1 cellular context compared by ENCODE assay signal in the genomic region with DNA sequence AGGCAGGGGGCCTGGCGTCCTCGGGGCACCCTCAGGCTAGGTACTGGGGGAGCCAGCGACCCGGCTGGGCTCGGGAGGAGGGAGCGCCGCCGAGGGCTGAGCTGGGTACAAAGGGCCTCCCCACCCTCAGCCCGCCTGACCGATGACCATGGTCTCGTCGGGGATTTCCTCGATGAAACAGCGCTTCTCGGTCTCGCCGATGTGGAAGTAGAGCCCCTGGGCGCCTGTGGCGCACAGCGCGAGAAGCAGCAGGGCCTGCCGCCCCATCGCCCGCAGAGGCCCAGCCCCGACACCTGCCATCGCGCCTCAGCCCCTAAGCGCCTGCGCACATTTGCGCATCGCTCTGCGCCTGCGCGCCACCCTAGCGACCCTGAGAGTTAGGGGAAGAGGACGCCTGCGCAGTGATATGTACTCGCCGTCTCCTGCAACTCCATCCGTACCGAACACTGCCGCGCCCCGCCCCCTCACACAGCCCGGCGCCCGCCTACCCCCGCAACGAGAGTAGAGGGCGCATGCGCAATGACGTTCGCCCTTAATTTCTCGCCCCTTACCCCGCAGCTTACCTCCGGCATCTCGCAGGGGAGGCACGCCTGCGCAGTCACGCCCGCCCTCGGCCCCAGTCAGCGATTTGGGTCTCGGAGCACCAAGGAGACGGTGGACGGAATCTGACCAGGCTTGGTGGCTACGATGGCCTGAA.
TF ChIP-seq lines count a peak whose summit lies in the region.

A gene (minus strand): TSS at position 325 of the 697 bp plus-strand sequence. CDS start 25 bp downstream, at position 300.

TF ChIP-seq in HepG2, 621 proteins besides CTCF, POLR2A, EP300 and RAD21 (continued from another document and continues in another):
- TF ChIP-seq, protein P1, sequence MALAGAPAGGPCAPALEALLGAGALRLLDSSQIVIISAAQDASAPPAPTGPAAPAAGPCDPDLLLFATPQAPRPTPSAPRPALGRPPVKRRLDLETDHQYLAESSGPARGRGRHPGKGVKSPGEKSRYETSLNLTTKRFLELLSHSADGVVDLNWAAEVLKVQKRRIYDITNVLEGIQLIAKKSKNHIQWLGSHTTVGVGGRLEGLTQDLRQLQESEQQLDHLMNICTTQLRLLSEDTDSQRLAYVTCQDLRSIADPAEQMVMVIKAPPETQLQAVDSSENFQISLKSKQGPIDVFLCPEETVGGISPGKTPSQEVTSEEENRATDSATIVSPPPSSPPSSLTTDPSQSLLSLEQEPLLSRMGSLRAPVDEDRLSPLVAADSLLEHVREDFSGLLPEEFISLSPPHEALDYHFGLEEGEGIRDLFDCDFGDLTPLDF (CRISPR knock-in tag; IDR thresholded peaks at IDR 0.05): peak; percentile 51; the same call in 1 of the 2 replicates
- TF ChIP-seq SP4 (CRISPR knock-in tag; IDR thresholded peaks at IDR 0.05) (0 out of 2 replicates have a peak, but pooled peaks have one; percentile 34), ZNF232 (CRISPR knock-in tag; IDR thresholded peaks at IDR 0.05; ENCODE audit: borderline replicate concordance) (peak; percentile 40; the same call in 1 of the 2 replicates), TARDBP (CRISPR knock-in tag; IDR thresholded peaks at IDR 0.05) (peak; percentile 63; the same call in 1 of the 2 replicates), ONECUT2 (CRISPR knock-in tag; IDR thresholded peaks at IDR 0.05) (no peak), ZFP1 (CRISPR knock-in tag; IDR thresholded peaks at IDR 0.05) (0 out of 2 replicates have a peak, but pooled peaks have one; percentile 23), XRCC5 (optimal IDR thresholded peaks at IDR 0.05; ENCODE audit: low read length) (peak; percentile 47), BORCS8-MEF2B (CRISPR knock-in tag; IDR thresholded peaks at IDR 0.05) (peak; percentile 30; the same call in 1 of the 2 replicates), ZNF331 (CRISPR knock-in tag; IDR thresholded peaks at IDR 0.05) (peak; percentile 20; the same call in 1 of the 2 replicates), ZNF772 (CRISPR knock-in tag; IDR thresholded peaks at IDR 0.05) (peak; percentile 73; the same call in 1 of the 2 replicates), ZNF3 (CRISPR knock-in tag; IDR thresholded peaks at IDR 0.05) (no peak), ZNF556 (CRISPR knock-in tag; IDR thresholded peaks at IDR 0.05; ENCODE audit: borderline replicate concordance) (no peak; the same call in 1 of the 2 replicates), FOXO1 (CRISPR knock-in tag; IDR thresholded peaks at IDR 0.05) (0 out of 2 replicates have a peak, but pooled peaks have one; percentile 16), ZNF367 (CRISPR knock-in tag; IDR thresholded peaks at IDR 0.05; ENCODE audit: borderline replicate concordance) (0 out of 2 replicates have a peak, but pooled peaks have one; percentile 11), MED1 (CRISPR knock-in tag; IDR thresholded peaks at IDR 0.05) (peak; percentile 23; the same call in 1 of the 2 replicates), SRY (CRISPR knock-in tag; IDR thresholded peaks at IDR 0.05) (peak; percentile 8), ZSCAN30 (CRISPR knock-in tag; IDR thresholded peaks at IDR 0.05) (no peak), ZNF205 (CRISPR knock-in tag; IDR thresholded peaks at IDR 0.05) (no peak), THAP11 (CRISPR knock-in tag; IDR thresholded peaks at IDR 0.05) (peak; percentile 81), ZNF883 (CRISPR knock-in tag; IDR thresholded peaks at IDR 0.05; ENCODE audit: not compliant biosample characterization) (peak; percentile 28), RBM22 (optimal IDR thresholded peaks at IDR 0.05; ENCODE audit: low read length) (no peak)
- TF ChIP-seq, protein P2, sequence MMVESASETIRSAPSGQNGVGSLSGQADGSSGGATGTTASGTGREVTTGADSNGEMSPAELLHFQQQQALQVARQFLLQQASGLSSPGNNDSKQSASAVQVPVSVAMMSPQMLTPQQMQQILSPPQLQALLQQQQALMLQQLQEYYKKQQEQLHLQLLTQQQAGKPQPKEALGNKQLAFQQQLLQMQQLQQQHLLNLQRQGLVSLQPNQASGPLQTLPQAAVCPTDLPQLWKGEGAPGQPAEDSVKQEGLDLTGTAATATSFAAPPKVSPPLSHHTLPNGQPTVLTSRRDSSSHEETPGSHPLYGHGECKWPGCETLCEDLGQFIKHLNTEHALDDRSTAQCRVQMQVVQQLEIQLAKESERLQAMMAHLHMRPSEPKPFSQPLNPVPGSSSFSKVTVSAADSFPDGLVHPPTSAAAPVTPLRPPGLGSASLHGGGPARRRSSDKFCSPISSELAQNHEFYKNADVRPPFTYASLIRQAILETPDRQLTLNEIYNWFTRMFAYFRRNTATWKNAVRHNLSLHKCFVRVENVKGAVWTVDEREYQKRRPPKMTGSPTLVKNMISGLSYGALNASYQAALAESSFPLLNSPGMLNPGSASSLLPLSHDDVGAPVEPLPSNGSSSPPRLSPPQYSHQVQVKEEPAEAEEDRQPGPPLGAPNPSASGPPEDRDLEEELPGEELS (CRISPR knock-in tag; IDR thresholded peaks at IDR 0.05): peak; percentile 48; the same call in 1 of the 2 replicates
- TF ChIP-seq, protein P3, sequence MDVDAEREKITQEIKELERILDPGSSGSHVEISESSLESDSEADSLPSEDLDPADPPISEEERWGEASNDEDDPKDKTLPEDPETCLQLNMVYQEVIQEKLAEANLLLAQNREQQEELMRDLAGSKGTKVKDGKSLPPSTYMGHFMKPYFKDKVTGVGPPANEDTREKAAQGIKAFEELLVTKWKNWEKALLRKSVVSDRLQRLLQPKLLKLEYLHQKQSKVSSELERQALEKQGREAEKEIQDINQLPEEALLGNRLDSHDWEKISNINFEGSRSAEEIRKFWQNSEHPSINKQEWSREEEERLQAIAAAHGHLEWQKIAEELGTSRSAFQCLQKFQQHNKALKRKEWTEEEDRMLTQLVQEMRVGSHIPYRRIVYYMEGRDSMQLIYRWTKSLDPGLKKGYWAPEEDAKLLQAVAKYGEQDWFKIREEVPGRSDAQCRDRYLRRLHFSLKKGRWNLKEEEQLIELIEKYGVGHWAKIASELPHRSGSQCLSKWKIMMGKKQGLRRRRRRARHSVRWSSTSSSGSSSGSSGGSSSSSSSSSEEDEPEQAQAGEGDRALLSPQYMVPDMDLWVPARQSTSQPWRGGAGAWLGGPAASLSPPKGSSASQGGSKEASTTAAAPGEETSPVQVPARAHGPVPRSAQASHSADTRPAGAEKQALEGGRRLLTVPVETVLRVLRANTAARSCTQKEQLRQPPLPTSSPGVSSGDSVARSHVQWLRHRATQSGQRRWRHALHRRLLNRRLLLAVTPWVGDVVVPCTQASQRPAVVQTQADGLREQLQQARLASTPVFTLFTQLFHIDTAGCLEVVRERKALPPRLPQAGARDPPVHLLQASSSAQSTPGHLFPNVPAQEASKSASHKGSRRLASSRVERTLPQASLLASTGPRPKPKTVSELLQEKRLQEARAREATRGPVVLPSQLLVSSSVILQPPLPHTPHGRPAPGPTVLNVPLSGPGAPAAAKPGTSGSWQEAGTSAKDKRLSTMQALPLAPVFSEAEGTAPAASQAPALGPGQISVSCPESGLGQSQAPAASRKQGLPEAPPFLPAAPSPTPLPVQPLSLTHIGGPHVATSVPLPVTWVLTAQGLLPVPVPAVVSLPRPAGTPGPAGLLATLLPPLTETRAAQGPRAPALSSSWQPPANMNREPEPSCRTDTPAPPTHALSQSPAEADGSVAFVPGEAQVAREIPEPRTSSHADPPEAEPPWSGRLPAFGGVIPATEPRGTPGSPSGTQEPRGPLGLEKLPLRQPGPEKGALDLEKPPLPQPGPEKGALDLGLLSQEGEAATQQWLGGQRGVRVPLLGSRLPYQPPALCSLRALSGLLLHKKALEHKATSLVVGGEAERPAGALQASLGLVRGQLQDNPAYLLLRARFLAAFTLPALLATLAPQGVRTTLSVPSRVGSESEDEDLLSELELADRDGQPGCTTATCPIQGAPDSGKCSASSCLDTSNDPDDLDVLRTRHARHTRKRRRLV (CRISPR knock-in tag; IDR thresholded peaks at IDR 0.05): peak; percentile 71; the same call in 1 of the 2 replicates
- TF ChIP-seq, protein P4, sequence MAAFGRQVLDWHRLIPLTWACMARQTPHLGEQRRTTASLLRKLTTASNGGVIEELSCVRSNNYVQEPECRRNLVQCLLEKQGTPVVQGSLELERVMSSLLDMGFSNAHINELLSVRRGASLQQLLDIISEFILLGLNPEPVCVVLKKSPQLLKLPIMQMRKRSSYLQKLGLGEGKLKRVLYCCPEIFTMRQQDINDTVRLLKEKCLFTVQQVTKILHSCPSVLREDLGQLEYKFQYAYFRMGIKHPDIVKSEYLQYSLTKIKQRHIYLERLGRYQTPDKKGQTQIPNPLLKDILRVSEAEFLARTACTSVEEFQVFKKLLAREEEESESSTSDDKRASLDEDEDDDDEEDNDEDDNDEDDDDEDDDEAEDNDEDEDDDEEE (CRISPR knock-in tag; IDR thresholded peaks at IDR 0.05): no peak
- TF ChIP-seq, protein P5, sequence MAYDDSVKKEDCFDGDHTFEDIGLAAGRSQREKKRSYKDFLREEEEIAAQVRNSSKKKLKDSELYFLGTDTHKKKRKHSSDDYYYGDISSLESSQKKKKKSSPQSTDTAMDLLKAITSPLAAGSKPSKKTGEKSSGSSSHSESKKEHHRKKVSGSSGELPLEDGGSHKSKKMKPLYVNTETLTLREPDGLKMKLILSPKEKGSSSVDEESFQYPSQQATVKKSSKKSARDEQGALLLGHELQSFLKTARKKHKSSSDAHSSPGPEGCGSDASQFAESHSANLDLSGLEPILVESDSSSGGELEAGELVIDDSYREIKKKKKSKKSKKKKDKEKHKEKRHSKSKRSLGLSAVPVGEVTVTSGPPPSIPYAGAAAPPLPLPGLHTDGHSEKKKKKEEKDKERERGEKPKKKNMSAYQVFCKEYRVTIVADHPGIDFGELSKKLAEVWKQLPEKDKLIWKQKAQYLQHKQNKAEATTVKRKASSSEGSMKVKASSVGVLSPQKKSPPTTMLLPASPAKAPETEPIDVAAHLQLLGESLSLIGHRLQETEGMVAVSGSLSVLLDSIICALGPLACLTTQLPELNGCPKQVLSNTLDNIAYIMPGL (CRISPR knock-in tag; IDR thresholded peaks at IDR 0.05; ENCODE audit: borderline replicate concordance in 1 of 2, low read depth in 1 of 2): peak; percentile 66 to 75; a peak in 2 of 4 replicates
- TF ChIP-seq, protein P6, sequence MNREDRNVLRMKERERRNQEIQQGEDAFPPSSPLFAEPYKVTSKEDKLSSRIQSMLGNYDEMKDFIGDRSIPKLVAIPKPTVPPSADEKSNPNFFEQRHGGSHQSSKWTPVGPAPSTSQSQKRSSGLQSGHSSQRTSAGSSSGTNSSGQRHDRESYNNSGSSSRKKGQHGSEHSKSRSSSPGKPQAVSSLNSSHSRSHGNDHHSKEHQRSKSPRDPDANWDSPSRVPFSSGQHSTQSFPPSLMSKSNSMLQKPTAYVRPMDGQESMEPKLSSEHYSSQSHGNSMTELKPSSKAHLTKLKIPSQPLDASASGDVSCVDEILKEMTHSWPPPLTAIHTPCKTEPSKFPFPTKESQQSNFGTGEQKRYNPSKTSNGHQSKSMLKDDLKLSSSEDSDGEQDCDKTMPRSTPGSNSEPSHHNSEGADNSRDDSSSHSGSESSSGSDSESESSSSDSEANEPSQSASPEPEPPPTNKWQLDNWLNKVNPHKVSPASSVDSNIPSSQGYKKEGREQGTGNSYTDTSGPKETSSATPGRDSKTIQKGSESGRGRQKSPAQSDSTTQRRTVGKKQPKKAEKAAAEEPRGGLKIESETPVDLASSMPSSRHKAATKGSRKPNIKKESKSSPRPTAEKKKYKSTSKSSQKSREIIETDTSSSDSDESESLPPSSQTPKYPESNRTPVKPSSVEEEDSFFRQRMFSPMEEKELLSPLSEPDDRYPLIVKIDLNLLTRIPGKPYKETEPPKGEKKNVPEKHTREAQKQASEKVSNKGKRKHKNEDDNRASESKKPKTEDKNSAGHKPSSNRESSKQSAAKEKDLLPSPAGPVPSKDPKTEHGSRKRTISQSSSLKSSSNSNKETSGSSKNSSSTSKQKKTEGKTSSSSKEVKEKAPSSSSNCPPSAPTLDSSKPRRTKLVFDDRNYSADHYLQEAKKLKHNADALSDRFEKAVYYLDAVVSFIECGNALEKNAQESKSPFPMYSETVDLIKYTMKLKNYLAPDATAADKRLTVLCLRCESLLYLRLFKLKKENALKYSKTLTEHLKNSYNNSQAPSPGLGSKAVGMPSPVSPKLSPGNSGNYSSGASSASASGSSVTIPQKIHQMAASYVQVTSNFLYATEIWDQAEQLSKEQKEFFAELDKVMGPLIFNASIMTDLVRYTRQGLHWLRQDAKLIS (CRISPR knock-in tag; IDR thresholded peaks at IDR 0.05): no peak
